1 cellular context compared by ENCODE assay signal in the genomic region with DNA sequence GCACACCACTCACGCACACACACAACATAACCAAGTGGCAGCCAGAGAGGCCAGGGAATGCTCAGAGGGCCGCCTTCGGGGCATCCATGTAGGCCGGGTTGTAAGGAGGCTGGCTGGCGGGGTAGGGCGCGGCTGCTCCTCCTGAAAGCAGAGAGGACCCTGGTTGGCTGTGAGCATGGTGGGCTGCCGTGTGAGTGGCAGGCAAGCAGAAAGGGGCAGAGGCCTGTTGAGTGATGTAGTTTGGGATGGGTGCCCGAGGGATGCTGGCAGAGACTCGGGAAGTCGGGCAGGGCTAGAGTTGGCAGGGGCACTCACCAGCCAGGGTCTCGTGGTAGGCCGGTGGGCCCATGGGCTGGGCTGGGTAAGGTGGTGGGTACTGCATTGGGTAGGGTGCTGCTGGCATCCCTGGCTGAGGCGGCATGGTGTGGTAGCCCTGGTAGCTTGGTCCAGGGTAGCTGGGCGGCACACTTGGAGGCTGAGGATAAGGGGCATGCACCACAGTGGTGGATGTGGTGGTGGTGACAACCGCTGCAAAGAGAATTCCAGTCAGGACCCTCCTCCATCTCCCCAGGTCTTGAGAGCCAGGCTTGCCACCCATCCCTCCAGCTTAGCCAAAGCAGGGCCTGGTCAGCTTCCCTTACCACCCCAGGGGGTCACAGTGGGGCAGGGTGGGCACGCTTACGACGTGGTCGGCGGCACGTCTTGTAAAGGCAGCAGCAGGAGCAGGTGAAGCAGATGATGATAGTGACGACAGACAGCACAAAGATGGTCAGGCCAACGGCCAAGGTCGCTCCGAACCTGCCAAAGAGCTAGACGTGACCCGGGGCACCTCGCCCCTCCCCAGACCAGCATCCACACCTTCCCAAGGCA.
A peak's percentile ranks its signal among the peaks of the same experiment; 100 is the strongest.
TF ChIP-seq lines count a peak whose summit lies in the region.

No MANE protein-coding gene starts in this region.

TF ChIP-seq in GM12878, 131 proteins besides CTCF, POLR2A, EP300 and RAD21:
- TF ChIP-seq, protein P1, sequence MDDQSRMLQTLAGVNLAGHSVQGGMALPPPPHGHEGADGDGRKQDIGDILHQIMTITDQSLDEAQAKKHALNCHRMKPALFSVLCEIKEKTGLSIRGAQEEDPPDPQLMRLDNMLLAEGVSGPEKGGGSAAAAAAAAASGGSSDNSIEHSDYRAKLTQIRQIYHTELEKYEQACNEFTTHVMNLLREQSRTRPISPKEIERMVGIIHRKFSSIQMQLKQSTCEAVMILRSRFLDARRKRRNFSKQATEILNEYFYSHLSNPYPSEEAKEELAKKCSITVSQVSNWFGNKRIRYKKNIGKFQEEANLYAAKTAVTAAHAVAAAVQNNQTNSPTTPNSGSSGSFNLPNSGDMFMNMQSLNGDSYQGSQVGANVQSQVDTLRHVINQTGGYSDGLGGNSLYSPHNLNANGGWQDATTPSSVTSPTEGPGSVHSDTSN (IDR thresholded peaks at IDR 0.05; ENCODE audit: insufficient replicate concordance, low read depth, low read length) = no peak
- TF ChIP-seq, protein P2, sequence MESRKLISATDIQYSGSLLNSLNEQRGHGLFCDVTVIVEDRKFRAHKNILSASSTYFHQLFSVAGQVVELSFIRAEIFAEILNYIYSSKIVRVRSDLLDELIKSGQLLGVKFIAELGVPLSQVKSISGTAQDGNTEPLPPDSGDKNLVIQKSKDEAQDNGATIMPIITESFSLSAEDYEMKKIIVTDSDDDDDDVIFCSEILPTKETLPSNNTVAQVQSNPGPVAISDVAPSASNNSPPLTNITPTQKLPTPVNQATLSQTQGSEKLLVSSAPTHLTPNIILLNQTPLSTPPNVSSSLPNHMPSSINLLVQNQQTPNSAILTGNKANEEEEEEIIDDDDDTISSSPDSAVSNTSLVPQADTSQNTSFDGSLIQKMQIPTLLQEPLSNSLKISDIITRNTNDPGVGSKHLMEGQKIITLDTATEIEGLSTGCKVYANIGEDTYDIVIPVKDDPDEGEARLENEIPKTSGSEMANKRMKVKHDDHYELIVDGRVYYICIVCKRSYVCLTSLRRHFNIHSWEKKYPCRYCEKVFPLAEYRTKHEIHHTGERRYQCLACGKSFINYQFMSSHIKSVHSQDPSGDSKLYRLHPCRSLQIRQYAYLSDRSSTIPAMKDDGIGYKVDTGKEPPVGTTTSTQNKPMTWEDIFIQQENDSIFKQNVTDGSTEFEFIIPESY (IDR thresholded peaks at IDR 0.05) = peak; percentile 73; the same call in 1 of the 2 replicates
- TF ChIP-seq, protein P3, sequence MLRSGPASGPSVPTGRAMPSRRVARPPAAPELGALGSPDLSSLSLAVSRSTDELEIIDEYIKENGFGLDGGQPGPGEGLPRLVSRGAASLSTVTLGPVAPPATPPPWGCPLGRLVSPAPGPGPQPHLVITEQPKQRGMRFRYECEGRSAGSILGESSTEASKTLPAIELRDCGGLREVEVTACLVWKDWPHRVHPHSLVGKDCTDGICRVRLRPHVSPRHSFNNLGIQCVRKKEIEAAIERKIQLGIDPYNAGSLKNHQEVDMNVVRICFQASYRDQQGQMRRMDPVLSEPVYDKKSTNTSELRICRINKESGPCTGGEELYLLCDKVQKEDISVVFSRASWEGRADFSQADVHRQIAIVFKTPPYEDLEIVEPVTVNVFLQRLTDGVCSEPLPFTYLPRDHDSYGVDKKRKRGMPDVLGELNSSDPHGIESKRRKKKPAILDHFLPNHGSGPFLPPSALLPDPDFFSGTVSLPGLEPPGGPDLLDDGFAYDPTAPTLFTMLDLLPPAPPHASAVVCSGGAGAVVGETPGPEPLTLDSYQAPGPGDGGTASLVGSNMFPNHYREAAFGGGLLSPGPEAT (IDR thresholded peaks at IDR 0.05; ENCODE audit: low read depth) = no peak
- TF ChIP-seq POLR2AphosphoS5 (IDR thresholded peaks at IDR 0.05; ENCODE audit: low read length) (peak; percentile 25; the same call in 1 of the 2 replicates), FOS (IDR thresholded peaks at IDR 0.05; ENCODE audit: borderline replicate concordance, extremely low read depth, insufficient read length) (no peak), KDM1A (IDR thresholded peaks at IDR 0.05; ENCODE audit: borderline replicate concordance) (no peak), PAX5 (IDR thresholded peaks at IDR 0.05; ENCODE audit: borderline replicate concordance, low read depth, low read length) (no peak), GABPA (IDR thresholded peaks at IDR 0.05; ENCODE audit: low read depth) (no peak), NBN (IDR thresholded peaks at IDR 0.05) (no peak), ESRRA (IDR thresholded peaks at IDR 0.05; ENCODE audit: low read length) (no peak), ASH2L (IDR thresholded peaks at IDR 0.05; ENCODE audit: borderline replicate concordance, low read depth) (no peak), RB1 (IDR thresholded peaks at IDR 0.05; ENCODE audit: borderline replicate concordance) (no peak), NFYA (IDR thresholded peaks at IDR 0.05; ENCODE audit: borderline replicate concordance, low read depth, low read length) (no peak), CBX5 (IDR thresholded peaks at IDR 0.05; ENCODE audit: low read depth) (no peak)
- TF ChIP-seq, protein P4, sequence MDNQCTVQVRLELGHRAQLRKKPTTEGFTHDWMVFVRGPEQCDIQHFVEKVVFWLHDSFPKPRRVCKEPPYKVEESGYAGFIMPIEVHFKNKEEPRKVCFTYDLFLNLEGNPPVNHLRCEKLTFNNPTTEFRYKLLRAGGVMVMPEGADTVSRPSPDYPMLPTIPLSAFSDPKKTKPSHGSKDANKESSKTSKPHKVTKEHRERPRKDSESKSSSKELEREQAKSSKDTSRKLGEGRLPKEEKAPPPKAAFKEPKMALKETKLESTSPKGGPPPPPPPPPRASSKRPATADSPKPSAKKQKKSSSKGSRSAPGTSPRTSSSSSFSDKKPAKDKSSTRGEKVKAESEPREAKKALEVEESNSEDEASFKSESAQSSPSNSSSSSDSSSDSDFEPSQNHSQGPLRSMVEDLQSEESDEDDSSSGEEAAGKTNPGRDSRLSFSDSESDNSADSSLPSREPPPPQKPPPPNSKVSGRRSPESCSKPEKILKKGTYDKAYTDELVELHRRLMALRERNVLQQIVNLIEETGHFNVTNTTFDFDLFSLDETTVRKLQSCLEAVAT (IDR thresholded peaks at IDR 0.05) = no peak
- TF ChIP-seq, protein P5, sequence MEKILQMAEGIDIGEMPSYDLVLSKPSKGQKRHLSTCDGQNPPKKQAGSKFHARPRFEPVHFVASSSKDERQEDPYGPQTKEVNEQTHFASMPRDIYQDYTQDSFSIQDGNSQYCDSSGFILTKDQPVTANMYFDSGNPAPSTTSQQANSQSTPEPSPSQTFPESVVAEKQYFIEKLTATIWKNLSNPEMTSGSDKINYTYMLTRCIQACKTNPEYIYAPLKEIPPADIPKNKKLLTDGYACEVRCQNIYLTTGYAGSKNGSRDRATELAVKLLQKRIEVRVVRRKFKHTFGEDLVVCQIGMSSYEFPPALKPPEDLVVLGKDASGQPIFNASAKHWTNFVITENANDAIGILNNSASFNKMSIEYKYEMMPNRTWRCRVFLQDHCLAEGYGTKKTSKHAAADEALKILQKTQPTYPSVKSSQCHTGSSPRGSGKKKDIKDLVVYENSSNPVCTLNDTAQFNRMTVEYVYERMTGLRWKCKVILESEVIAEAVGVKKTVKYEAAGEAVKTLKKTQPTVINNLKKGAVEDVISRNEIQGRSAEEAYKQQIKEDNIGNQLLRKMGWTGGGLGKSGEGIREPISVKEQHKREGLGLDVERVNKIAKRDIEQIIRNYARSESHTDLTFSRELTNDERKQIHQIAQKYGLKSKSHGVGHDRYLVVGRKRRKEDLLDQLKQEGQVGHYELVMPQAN (conservative IDR thresholded peaks at IDR 0.05) = no peak
- TF ChIP-seq, protein P6, sequence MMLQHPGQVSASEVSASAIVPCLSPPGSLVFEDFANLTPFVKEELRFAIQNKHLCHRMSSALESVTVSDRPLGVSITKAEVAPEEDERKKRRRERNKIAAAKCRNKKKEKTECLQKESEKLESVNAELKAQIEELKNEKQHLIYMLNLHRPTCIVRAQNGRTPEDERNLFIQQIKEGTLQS (IDR thresholded peaks at IDR 0.05; ENCODE audit: borderline replicate concordance, extremely low read depth, low read depth, low read length) = no peak
